ENCODE assay signal across 10 cellular contexts in the genomic region with DNA sequence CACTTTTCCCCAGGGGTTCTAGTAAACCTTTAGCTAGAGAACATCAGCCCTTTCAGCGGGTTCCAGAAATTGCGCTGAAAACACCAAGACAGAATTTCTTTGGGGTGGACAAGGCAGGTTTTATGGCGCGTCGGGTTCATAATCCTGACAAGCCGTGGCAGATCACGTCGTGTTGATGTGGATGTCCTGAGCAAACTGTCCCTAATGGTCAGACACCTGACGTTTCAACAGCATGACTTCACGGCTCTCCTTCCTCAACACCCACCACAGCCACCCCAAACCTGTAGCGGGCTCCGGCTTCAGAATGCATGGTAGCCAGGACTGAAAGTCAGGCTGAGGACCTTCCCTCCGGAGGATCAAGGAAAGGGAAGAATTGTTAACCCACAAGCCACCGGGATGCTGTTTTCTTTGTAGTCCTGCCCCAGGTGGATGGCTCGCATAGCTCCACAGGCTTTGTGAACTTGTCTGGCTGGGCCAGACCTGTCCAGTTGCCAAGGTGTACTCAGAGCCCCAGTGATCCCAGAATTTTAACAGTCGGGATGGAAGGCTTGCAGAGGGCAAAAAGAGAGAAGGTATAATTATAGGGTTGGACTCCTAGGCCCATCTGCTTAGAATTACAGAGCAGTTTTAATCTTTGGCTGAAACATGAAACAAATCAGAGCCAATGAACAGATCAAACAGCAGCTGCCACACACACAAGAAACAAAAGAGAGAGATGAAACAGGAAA. TPM values are rescaled to one million over a fixed set of nuclear protein-coding genes. Genes with fewer than 3 reads are reported as not detected.
DNase-seq lines count a peak whose midpoint lies in the region; ATAC-seq and TF ChIP-seq lines count a peak whose summit lies in the region.
"Had no signal": no experiment of that assay in that cellular context is flagged by ENCODE, and none has a peak within 500 bp of the region (broad histone marks: within the 10 kb centered on the region; RNA-seq: fewer than 3 reads in every experiment).

No MANE protein-coding gene starts in this region.

- intact Hi-C loops in heart right ventricle (cut with DNase I) (loop anchor here in 1 of 10 donors (10.0 kb wide), 2 partner anchors 59 to 441 kb away; no protein-coding TSS in a partner anchor), left ventricle myocardium superior (cut with micrococcal nuclease) (loop anchor here (10.0 kb wide), 1 partner anchor 69 kb away; a partner anchor contains a TSS), colonic mucosa (cut with DNase I) (no loop called here), vagina (cut with DNase I) (loop anchor here (10.0 kb wide), 1 partner anchor 59 kb away; no protein-coding TSS in a partner anchor)

- DNase-seq in heart right ventricle, result no peak
- no peak for DNase-seq in left ventricle myocardium superior
- DNase-seq in colonic mucosa, result no peak
- no peak for DNase-seq in vagina (ENCODE audit: extremely low spot score in 2 of 2)
- DNase-seq in CD1c-positive myeloid dendritic cell (ENCODE audit: extremely low spot score), result no peak
- DNase-seq: CD4-positive, CD25-positive, alpha-beta regulatory T cell; PC-3 had no signal

- WGBS in heart right ventricle, 2 donors, result 27 to 38% methylated on average over 16 of the region's 16 CpGs

- H3K4me3 ChIP-seq in heart right ventricle, result peak overlapping the region; percentile 9 to 79 (median 68)
- H3K4me3 ChIP-seq in colonic mucosa, result peak overlapping the region; percentile 47
- peak overlapping the region; percentile 64 to 73 for H3K4me3 ChIP-seq in muscle layer of duodenum (ENCODE audit: low read depth in 1 of 2, low read length in 2 of 2)
- H3K4me3 ChIP-seq in vagina, result peak overlapping the region; percentile 70 to 92

- H3K9me3 ChIP-seq in heart right ventricle (no peaks in the 10 kb centered on the region), colonic mucosa (no peaks in the 10 kb centered on the region), muscle layer of duodenum (ENCODE audit: control insufficient read depth in 1 of 2, low read length in 2 of 2) (no peaks in the 10 kb centered on the region), vagina (no peaks in the 10 kb centered on the region)

- TF ChIP-seq POLR2A in vagina (IDR thresholded peaks at IDR 0.05), result no peak

- H3K36me3 ChIP-seq in heart right ventricle, result no peaks in the 10 kb centered on the region
- H3K36me3 ChIP-seq in colonic mucosa, result no peaks in the 10 kb centered on the region
- H3K36me3 ChIP-seq in muscle layer of duodenum (ENCODE audit: control insufficient read depth in 1 of 2, insufficient read depth in 2 of 2, low read length in 2 of 2), result no peaks in the 10 kb centered on the region
- H3K36me3 ChIP-seq in vagina, result no peaks in the 10 kb centered on the region

- H3K27ac ChIP-seq in heart right ventricle (peak overlapping the region; percentile 17 to 87 (median 77)), colonic mucosa (peak overlapping the region; percentile 17), muscle layer of duodenum (ENCODE audit: low read length) (no peak overlapping the region), vagina (peak overlapping the region; percentile 92)

- TF ChIP-seq CTCF in heart right ventricle (IDR thresholded peaks at IDR 0.05) (no peak), colonic mucosa (IDR thresholded peaks at IDR 0.05) (no peak), vagina (IDR thresholded peaks at IDR 0.05) (no peak)

- ATAC-seq in heart right ventricle (no peak), left ventricle myocardium superior (no peak), HG03469 (IDR thresholded peaks at IDR 0.05; ENCODE audit: unreplicated experiment) (no peak), HG02870 (IDR thresholded peaks at IDR 0.05; ENCODE audit: unreplicated experiment) (no peak)

- peaks cover 0 to 36% (median 21%) of the 10 kb centered on the region in 9 donors for H3K4me1 ChIP-seq in heart right ventricle
- peaks cover 6% of the 10 kb centered on the region for H3K4me1 ChIP-seq in colonic mucosa
- H3K4me1 ChIP-seq in muscle layer of duodenum (ENCODE audit: control insufficient read depth in 1 of 2, insufficient read depth in 2 of 2, low read length in 2 of 2), result peaks cover 0 to 3% of the 10 kb centered on the region in 2 donors
- H3K4me1 ChIP-seq in vagina, result peaks cover 35% of the 10 kb centered on the region

- peak overlapping the region; percentile 38 to 77 for H3K9ac ChIP-seq in colonic mucosa (ENCODE audit: low read depth in 2 of 2, low read length in 2 of 2)

- H3K27me3 ChIP-seq in heart right ventricle, result peaks cover 0 to 57% (median 0%) of the 10 kb centered on the region in 7 donors
- peaks cover 19% of the 10 kb centered on the region for H3K27me3 ChIP-seq in colonic mucosa
- no peaks in the 10 kb centered on the region for H3K27me3 ChIP-seq in muscle layer of duodenum (ENCODE audit: low read depth, low read length)
- no peaks in the 10 kb centered on the region for H3K27me3 ChIP-seq in vagina

RNA-seq across cellular contexts. Expression of a gene that starts 1.5 kb away (rescaled TPM):
- total RNA-seq in heart right ventricle (10 to 100 TPM; 10.2 to 36.4 (median 17.6) TPM), left ventricle myocardium superior (24.9 TPM), colonic mucosa (10 to 100 TPM in 1 of 2 donors, 1 to 10 TPM in 1; 5.6 to 10.7 TPM), vagina (110 TPM)
- polyA plus RNA-seq in heart right ventricle, result 10 to 100 TPM; 17.9 to 40.4 TPM
- total RNA-seq: CD4-positive, CD25-positive, alpha-beta regulatory T cell; PC-3 had no signal
- polyA plus RNA-seq: CD4-positive, CD25-positive, alpha-beta regulatory T cell had no signal
